ENCODE assay signal across 8 cellular contexts in genomic region chr13:44768233-44768632, GRCh38.
A peak's percentile ranks its signal among the peaks of the same experiment; 100 is the strongest.
DNase-seq lines count a peak whose midpoint lies in the region; ATAC-seq, FAIRE-seq and TF ChIP-seq lines count a peak whose summit lies in the region.

No MANE protein-coding gene starts in this region.

- no peak overlapping the region for H3K4me3 Mint-ChIP-seq in type B pancreatic cell

- TF ChIP-seq POLR2A in breast epithelium (IDR thresholded peaks at IDR 0.05): no peak
- TF ChIP-seq POLR2A in testis (IDR thresholded peaks at IDR 0.05): no peak

- H3K36me3 ChIP-seq in mammary epithelial cell (ENCODE audit: insufficient read depth, low read length): no peaks in the 10 kb centered on the region
- no peaks in the 10 kb centered on the region for H3K36me3 ChIP-seq in breast epithelium
- H3K36me3 ChIP-seq in bronchial epithelial cell (ENCODE audit: control insufficient read depth, insufficient read depth, low read length): no peaks in the 10 kb centered on the region
- no peaks in the 10 kb centered on the region for H3K36me3 ChIP-seq in A673 (ENCODE audit: insufficient read depth, low read length, poor library complexity, severe bottlenecking)
- no peaks in the 10 kb centered on the region for H3K36me3 ChIP-seq in testis (ENCODE audit: low read depth, missing control alignments)

- no peak for TF ChIP-seq CTCF in mammary epithelial cell (conservative IDR thresholded peaks at IDR 0.05 in 1 of 2, IDR thresholded peaks at IDR 0.05 in 1 of 2; ENCODE audit: extremely low read depth in 1 of 2, insufficient read depth in 1 of 2, low read depth in 1 of 2, low read length in 2 of 2)
- no peak for TF ChIP-seq CTCF in breast epithelium (IDR thresholded peaks at IDR 0.05)
- no peak for TF ChIP-seq CTCF in bronchial epithelial cell (IDR thresholded peaks at IDR 0.05; ENCODE audit: insufficient read depth, low read length, severe bottlenecking)
- TF ChIP-seq CTCF in A673 (conservative IDR thresholded peaks at IDR 0.05; ENCODE audit: low read depth, low read length): no peak
- TF ChIP-seq CTCF in type B pancreatic cell (conservative IDR thresholded peaks at IDR 0.05): no peak
- no peak for TF ChIP-seq CTCF in testis (IDR thresholded peaks at IDR 0.05)

- WGBS in mammary epithelial cell (ENCODE audit: low coverage, missing lambda C conversion rate): 29% methylated on average over 1 of the region's 2 CpGs
- WGBS in testis, 2 donors: 67 to 70% methylated on average over 2 of the region's 2 CpGs

- H2AFZ ChIP-seq in mammary epithelial cell (ENCODE audit: low read depth, low read length): peak overlapping the region; percentile 42

- H3K27me3 ChIP-seq in mammary epithelial cell (ENCODE audit: insufficient read depth, low read length): no peaks in the 10 kb centered on the region
- no peaks in the 10 kb centered on the region for H3K27me3 ChIP-seq in breast epithelium
- H3K27me3 ChIP-seq in bronchial epithelial cell (ENCODE audit: control insufficient read depth, insufficient read depth, low read length): no peaks in the 10 kb centered on the region
- H3K27me3 ChIP-seq in A673 (replicated peaks; ENCODE audit: insufficient read depth, low read depth, low read length, poor library complexity): no peaks in the 10 kb centered on the region
- H3K27me3 ChIP-seq in testis: no peaks in the 10 kb centered on the region

- no peaks in the 10 kb centered on the region for H3K9me3 Mint-ChIP-seq in type B pancreatic cell

- dilution Hi-C loops in mammary epithelial cell (cut with HindIII; ENCODE audit: low sequenced_read_pairs): no loop called here

- CTCF ChIA-PET in mammary epithelial cell (lab: Charles Lee; ENCODE audit: low non-redundant PET): no interaction called here
- CTCF ChIA-PET in A673 (lab: Charles Lee): no interaction called here

- H3K4me1 Mint-ChIP-seq in type B pancreatic cell (ENCODE audit: unreplicated experiment): peaks cover 27% of the 10 kb centered on the region

- H3K4me3 ChIP-seq in mammary epithelial cell (replicated peaks in 1 of 3; ENCODE audit: insufficient read depth in 1 of 3, low read depth in 2 of 3, low read length in 3 of 3): no peak overlapping the region
- no peak overlapping the region for H3K4me3 ChIP-seq in breast epithelium
- no peak overlapping the region for H3K4me3 ChIP-seq in bronchial epithelial cell (ENCODE audit: low read depth, low read length)
- no peak overlapping the region for H3K4me3 ChIP-seq in A673 (ENCODE audit: low read depth, low read length, poor library complexity, severe bottlenecking)
- H3K4me3 ChIP-seq in testis: no peak overlapping the region

- no peak overlapping the region for H3K9ac ChIP-seq in mammary epithelial cell (ENCODE audit: insufficient read depth, low read length)

- H4K20me1 ChIP-seq in mammary epithelial cell (ENCODE audit: insufficient read depth, low read length): no peaks in the 10 kb centered on the region

- no peaks in the 10 kb centered on the region for H3K79me2 ChIP-seq in mammary epithelial cell (ENCODE audit: insufficient read depth, low read length)

- H3K27ac ChIP-seq in mammary epithelial cell (ENCODE audit: insufficient read depth, low read depth, low read length): no peak overlapping the region
- no peak overlapping the region for H3K27ac ChIP-seq in breast epithelium
- H3K27ac ChIP-seq in A673 (ENCODE audit: low read depth, low read length, poor library complexity, severe bottlenecking): no peak overlapping the region
- no peak overlapping the region for H3K27ac ChIP-seq in testis

- no peaks in the 10 kb centered on the region for H3K27me3 Mint-ChIP-seq in type B pancreatic cell

- H3K4me1 ChIP-seq in mammary epithelial cell (ENCODE audit: insufficient read depth, low read length): peaks cover 21% of the 10 kb centered on the region
- H3K4me1 ChIP-seq in breast epithelium: no peaks in the 10 kb centered on the region
- no peaks in the 10 kb centered on the region for H3K4me1 ChIP-seq in A673 (ENCODE audit: insufficient read depth, low read length, poor library complexity, severe bottlenecking)
- peaks cover 9% of the 10 kb centered on the region for H3K4me1 ChIP-seq in testis

- no TSS peak for BruUV-seq in mammary epithelial cell (replicated peaks; lab: Mats Ljungman, UMichigan)
- no TSS peak for BruUV-seq in A673 (replicated peaks; lab: Mats Ljungman, UMichigan)

- intact Hi-C loops in mammary epithelial cell (cut with micrococcal nuclease) (no loop called here), breast epithelium (cut with DNase I; ENCODE audit: low total_unique reads) (loop anchor here (10.0 kb wide), 1 partner anchor 117 kb away; no protein-coding TSS in a partner anchor), A673 (cut with micrococcal nuclease; ENCODE audit: unreplicated experiment) (no loop called here), testis (cut with DNase I; ENCODE audit: low total_unique reads) (no loop called here)

- no peak overlapping the region for H3K27ac Mint-ChIP-seq in type B pancreatic cell

- no peak for DNase-seq in mammary epithelial cell
- DNase-seq in breast epithelium (ENCODE audit: low spot score in 2 of 2): no peak
- peak; percentile 48 for DNase-seq in bronchial epithelial cell (ENCODE audit: low read depth)
- no peak for DNase-seq in A673 (ENCODE audit: low spot score)
- DNase-seq in type B pancreatic cell (ENCODE audit: extremely low spot score, unreplicated experiment): no peak
- DNase-seq in testis: no peak

- in situ Hi-C loops in mammary epithelial cell (cut with MboI; ENCODE audit: low sequenced_read_pairs in 2 of 2): no loop called here

- no peak for FAIRE-seq in bronchial epithelial cell (lab: Jason Lieb, UNC)

- H3K4me2 ChIP-seq in mammary epithelial cell (ENCODE audit: insufficient read depth, low read depth, low read length): no peak overlapping the region

- peak; percentile 54 for ATAC-seq in HG03521 (IDR thresholded peaks at IDR 0.05; ENCODE audit: unreplicated experiment)
- ATAC-seq in GM18517 (IDR thresholded peaks at IDR 0.05; ENCODE audit: unreplicated experiment): no peak

- H3K9me3 ChIP-seq in mammary epithelial cell (replicated peaks; ENCODE audit: insufficient read depth, low read length) (no peaks in the 10 kb centered on the region), breast epithelium (no peaks in the 10 kb centered on the region), A673 (ENCODE audit: low read depth, low read length, poor library complexity, severe bottlenecking) (no peaks in the 10 kb centered on the region), testis (no peaks in the 10 kb centered on the region)

- POLR2A ChIA-PET in A673 (lab: Charles Lee; ENCODE audit: low non-redundant PET): no interaction called here

- no peaks in the 10 kb centered on the region for H3K36me3 Mint-ChIP-seq in type B pancreatic cell
